ENCODE assay signal across 10 cellular contexts in genomic region chr10:23742368-23742767, GRCh38.
DNase-seq lines count a peak whose midpoint lies in the region; ATAC-seq lines count a peak whose summit lies in the region.
"Had no signal": no experiment of that assay in that cellular context is flagged by ENCODE, and none has a peak within 500 bp of the region (broad histone marks: within the 10 kb centered on the region; RNA-seq: fewer than 3 reads in every experiment).

No MANE protein-coding gene starts in this region.

- H3K27ac Mint-ChIP-seq in activated T-cell treated with anti-CD3 and anti-CD28 coated beads, Interleukin-2, amount 50 U/mL, for 24 hours: no peak overlapping the region

- no peak overlapping the region for H3K4me3 Mint-ChIP-seq in activated T-cell treated with anti-CD3 and anti-CD28 coated beads, Interleukin-2, amount 50 U/mL, for 24 hours

- no peaks in the 10 kb centered on the region for H3K4me1 Mint-ChIP-seq in activated T-cell treated with anti-CD3 and anti-CD28 coated beads, Interleukin-2, amount 50 U/mL, for 24 hours (ENCODE audit: low read depth)

- H3K36me3 Mint-ChIP-seq in activated T-cell treated with anti-CD3 and anti-CD28 coated beads, Interleukin-2, amount 50 U/mL, for 24 hours (ENCODE audit: low read depth): no peaks in the 10 kb centered on the region

- H3K27me3 Mint-ChIP-seq in activated T-cell treated with anti-CD3 and anti-CD28 coated beads, Interleukin-2, amount 50 U/mL, for 24 hours: peaks cover 22% of the 10 kb centered on the region

- intact Hi-C loops in left colon (cut with DNase I, micrococcal nuclease): no loop called here

- no peaks in the 10 kb centered on the region for H3K9me3 Mint-ChIP-seq in activated T-cell treated with anti-CD3 and anti-CD28 coated beads, Interleukin-2, amount 50 U/mL, for 24 hours

- peak; percentile 20 for DNase-seq in OCI-M1 (lab: John Stamatoyannopoulos, UW)
- DNase-seq in OCI-M2 (lab: John Stamatoyannopoulos, UW; ENCODE audit: unreplicated experiment): no peak
- no peak for DNase-seq in activated T-cell treated with anti-CD3 and anti-CD28 coated beads, Interleukin-2, amount 50 U/mL, for 24 hours
- DNase-seq in inferior parietal cortex (ENCODE audit: extremely low spot score): no peak
- no peak for DNase-seq in left colon
- DNase-seq: DMS153, NCI-H1417 had no signal

- peak; percentile 97 for ATAC-seq in GM18520 (IDR thresholded peaks at IDR 0.05; ENCODE audit: unreplicated experiment)
- ATAC-seq in GM21515 (IDR thresholded peaks at IDR 0.05; ENCODE audit: unreplicated experiment): peak; percentile 97
- ATAC-seq in HG03139 (IDR thresholded peaks at IDR 0.05; ENCODE audit: unreplicated experiment): peak; percentile 99
- no peak for ATAC-seq in left colon
